In genomic region chr11:26914968-26915367, GRCh38 we compare ENCODE assay signal across 15 cellular contexts.
A peak's percentile ranks its signal among the peaks of the same experiment; 100 is the strongest.
DNase-seq lines count a peak whose midpoint lies in the region; ATAC-seq and TF ChIP-seq lines count a peak whose summit lies in the region.
"Had no signal": no experiment of that assay in that cellular context is flagged by ENCODE, and none has a peak within 500 bp of the region (broad histone marks: within the 10 kb centered on the region; RNA-seq: fewer than 3 reads in every experiment).

No MANE protein-coding gene starts in this region.

- no peak overlapping the region for H3K27ac Mint-ChIP-seq in activated CD4-positive, alpha-beta T cell treated with anti-CD3 and anti-CD28 coated beads, Interleukin-2, amount 10 ng/mL, durations not matched to agents 24 days and 14 days
- H3K27ac Mint-ChIP-seq: CD4-positive, alpha-beta T cell; stimulated activated naive CD8-positive, alpha-beta T cell treated with anti-CD3 and anti-CD28 coated beads, Interleukin-15, amount 100 ng/mL, for 72 hours had no signal

- intact Hi-C loops in activated CD4-positive, alpha-beta T cell treated with anti-CD3 and anti-CD28 coated beads, Interleukin-2, amount 10 ng/mL, durations not matched to agents 24 days and 14 days (cut with micrococcal nuclease), result no loop called here
- intact Hi-C loops in thyroid gland (cut with DNase I) (no loop called here), testis (cut with DNase I; ENCODE audit: low total_unique reads) (no loop called here)

- no peaks in the 10 kb centered on the region for H3K27me3 ChIP-seq in iPS-20b (ENCODE audit: insufficient read depth, low read length)
- no peaks in the 10 kb centered on the region for H3K27me3 ChIP-seq in thyroid gland
- no peaks in the 10 kb centered on the region for H3K27me3 ChIP-seq in testis

- no peak for DNase-seq in activated CD4-positive, alpha-beta T cell treated with anti-CD3 and anti-CD28 coated beads, Interleukin-2, amount 10 ng/mL, durations not matched to agents 24 days and 14 days
- DNase-seq in thyroid gland, result no peak
- DNase-seq in NCI-H774 (lab: John Stamatoyannopoulos, UW), result no peak
- DNase-seq in testis, result no peak
- DNase-seq: CD4-positive, alpha-beta T cell; IMR-90; NCI-H146; NCI-H748 treated with DMSO at 0.1 percent for 48 hours; stimulated activated CD4-positive, alpha-beta T cell treated with anti-CD3 and anti-CD28 coated beads, Interleukin-4, amount 100 ng/mL, for 4 hours; stimulated activated naive CD8-positive, alpha-beta T cell treated with anti-CD3 and anti-CD28 coated beads, Interleukin-15, amount 100 ng/mL, for 72 hours had no signal

- H3K9me3 ChIP-seq in iPS-20b (ENCODE audit: insufficient read depth, low read depth, low read length) (no peaks in the 10 kb centered on the region), thyroid gland (no peaks in the 10 kb centered on the region), testis (no peaks in the 10 kb centered on the region)

- H3K9me3 Mint-ChIP-seq in activated CD4-positive, alpha-beta T cell treated with anti-CD3 and anti-CD28 coated beads, Interleukin-2, amount 10 ng/mL, durations not matched to agents 24 days and 14 days, result peaks cover 3% of the 10 kb centered on the region

- H3K4me3 Mint-ChIP-seq in activated CD4-positive, alpha-beta T cell treated with anti-CD3 and anti-CD28 coated beads, Interleukin-2, amount 10 ng/mL, durations not matched to agents 24 days and 14 days, result no peak overlapping the region
- H3K4me3 Mint-ChIP-seq: CD4-positive, alpha-beta T cell; stimulated activated naive CD8-positive, alpha-beta T cell treated with anti-CD3 and anti-CD28 coated beads, Interleukin-15, amount 100 ng/mL, for 72 hours had no signal

- H3K36me3 ChIP-seq in iPS-20b (ENCODE audit: insufficient read depth, low read depth, low read length), result no peaks in the 10 kb centered on the region
- no peaks in the 10 kb centered on the region for H3K36me3 ChIP-seq in thyroid gland
- no peaks in the 10 kb centered on the region for H3K36me3 ChIP-seq in testis (ENCODE audit: low read depth, missing control alignments)

- no peaks in the 10 kb centered on the region for H3K36me3 Mint-ChIP-seq in activated CD4-positive, alpha-beta T cell treated with anti-CD3 and anti-CD28 coated beads, Interleukin-2, amount 10 ng/mL, durations not matched to agents 24 days and 14 days (ENCODE audit: low read depth)

- no peaks in the 10 kb centered on the region for H3K4me1 Mint-ChIP-seq in activated CD4-positive, alpha-beta T cell treated with anti-CD3 and anti-CD28 coated beads, Interleukin-2, amount 10 ng/mL, durations not matched to agents 24 days and 14 days
- H3K4me1 Mint-ChIP-seq: stimulated activated naive CD8-positive, alpha-beta T cell treated with anti-CD3 and anti-CD28 coated beads, Interleukin-15, amount 100 ng/mL, for 72 hours had no signal

- no peak for TF ChIP-seq CTCF in thyroid gland (IDR thresholded peaks at IDR 0.05)
- TF ChIP-seq CTCF in testis (IDR thresholded peaks at IDR 0.05), result no peak

- 0 out of 2 replicates have a peak overlapping the region, but pooled peaks have one; percentile 25 for H3K4me3 ChIP-seq in iPS-20b (ENCODE audit: low read length)
- no peak overlapping the region for H3K4me3 ChIP-seq in thyroid gland (replicated peaks in 1 of 3)
- no peak overlapping the region for H3K4me3 ChIP-seq in testis

- no peaks in the 10 kb centered on the region for H3K27me3 Mint-ChIP-seq in activated CD4-positive, alpha-beta T cell treated with anti-CD3 and anti-CD28 coated beads, Interleukin-2, amount 10 ng/mL, durations not matched to agents 24 days and 14 days
- H3K27me3 Mint-ChIP-seq: CD4-positive, alpha-beta T cell; stimulated activated naive CD8-positive, alpha-beta T cell treated with anti-CD3 and anti-CD28 coated beads, Interleukin-15, amount 100 ng/mL, for 72 hours had no signal

- H3K27ac ChIP-seq in iPS-20b (ENCODE audit: low read length), result no peak overlapping the region
- H3K27ac ChIP-seq in thyroid gland, result no peak overlapping the region
- no peak overlapping the region for H3K27ac ChIP-seq in testis
- H3K27ac ChIP-seq: VCaP had no signal

- TF ChIP-seq POLR2A in thyroid gland (IDR thresholded peaks at IDR 0.05), result no peak
- TF ChIP-seq POLR2A in testis (IDR thresholded peaks at IDR 0.05), result no peak

- peak; percentile 74 for ATAC-seq in GM19351 (IDR thresholded peaks at IDR 0.05; ENCODE audit: unreplicated experiment)
- peak; percentile 87 for ATAC-seq in HG02678 (IDR thresholded peaks at IDR 0.05; ENCODE audit: unreplicated experiment)
- ATAC-seq in HG03442 (IDR thresholded peaks at IDR 0.05; ENCODE audit: unreplicated experiment), result peak; percentile 42
- ATAC-seq: stimulated activated naive CD8-positive, alpha-beta T cell treated with anti-CD3 and anti-CD28 coated beads, Interleukin-15, amount 100 ng/mL, for 72 hours had no signal

- WGBS in thyroid gland, 2 donors, result 73 to 76% methylated on average over 6 of the region's 6 CpGs
- 78 to 79% methylated on average over 6 of the region's 6 CpGs for WGBS in testis, 2 donors

- H3K4me1 ChIP-seq in iPS-20b (ENCODE audit: insufficient read depth, low read length) (peaks cover 7% of the 10 kb centered on the region; the same call in 1 of the 2 replicates), thyroid gland (peaks cover 9 to 14% of the 10 kb centered on the region in 2 donors), testis (no peaks in the 10 kb centered on the region)

- no peak overlapping the region for H3K9ac ChIP-seq in iPS-20b (ENCODE audit: low read depth, low read length)
